8 cellular contexts compared by ENCODE assay signal in the genomic region with DNA sequence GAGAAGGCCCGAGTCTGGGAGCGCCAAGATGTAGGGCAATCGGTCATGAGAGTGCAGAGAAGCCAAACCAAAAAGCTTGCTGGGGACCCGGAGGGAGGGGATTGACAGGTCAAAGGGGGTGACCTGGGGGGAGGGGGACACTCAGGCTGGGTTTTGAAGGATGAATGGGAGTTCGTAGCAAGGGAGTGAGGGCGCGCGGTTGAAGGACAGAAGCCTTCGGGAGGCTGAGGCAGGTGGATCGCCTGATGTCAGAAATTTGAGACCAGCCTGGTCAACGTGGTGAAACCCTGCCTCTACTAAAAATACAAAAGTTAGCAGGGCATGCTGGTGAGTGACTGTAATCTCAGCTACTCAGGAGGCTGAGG. TPM values are rescaled to one million over a fixed set of nuclear protein-coding genes. Genes with fewer than 3 reads are reported as not detected.
DNase-seq lines count a peak whose midpoint lies in the region; ATAC-seq, FAIRE-seq and TF ChIP-seq lines count a peak whose summit lies in the region.
"Not testable (repeated sequence)": the region's sequence is repeated elsewhere in the genome, so short reads cannot be mapped to it uniquely, and the experiment has no call there.
"Had no signal": no experiment of that assay in that cellular context is flagged by ENCODE, and none has a peak within 500 bp of the region (broad histone marks: within the 10 kb centered on the region; RNA-seq: fewer than 3 reads in every experiment).

No MANE protein-coding gene starts in this region.

- 39 to 50% methylated on average over 6 to 11 of the region's 11 CpGs for WGBS in GM23248 (ENCODE audit: low coverage in 1 of 2, low lambda C conversion rate in 2 of 2, missing lambda C conversion rate in 2 of 2), 2 experiments
- 35 to 44% methylated on average over 11 of the region's 11 CpGs for WGBS in heart right ventricle, 2 donors
- WGBS in small intestine, 3 donors = 42 to 52% (median 49%) methylated on average over 11 of the region's 11 CpGs

- not testable (repeated sequence) for H3K9me2 ChIP-seq in GM23248 (ENCODE audit: insufficient read depth); OCI-LY1 (ENCODE audit: low read depth, low read length)

- H3K9ac ChIP-seq in GM23248 (peak overlapping the region; percentile 58), OCI-LY1 (ENCODE audit: low read length) (peak overlapping the region; percentile 66; the same call in 1 of the 2 replicates)

- H3K4me3 ChIP-seq in GM23248 (peak overlapping the region; percentile 74), OCI-LY1 (ENCODE audit: low read depth, low read length, poor library complexity, severe bottlenecking) (peak overlapping the region; percentile 69), heart right ventricle (peak overlapping the region; percentile 50 to 94 (median 70)), small intestine (ENCODE audit: low read depth in 1 of 2, low read length in 2 of 2) (peak overlapping the region; percentile 75 to 77)

- not testable (repeated sequence) for H3K27me3 ChIP-seq in GM23248 (replicated peaks; ENCODE audit: insufficient read depth); OCI-LY1 (ENCODE audit: insufficient read depth, low read length); heart right ventricle; small intestine (ENCODE audit: control insufficient read depth in 2 of 2, insufficient read depth in 2 of 2, low read length in 2 of 2)

- H3K27ac ChIP-seq in GM23248; OCI-LY1 (ENCODE audit: low read depth, low read length, poor library complexity, severe bottlenecking): not testable (repeated sequence)
- H3K27ac ChIP-seq in caudate nucleus (ENCODE audit: low read depth, low read length) (peak overlapping the region; percentile 76), heart right ventricle (peak overlapping the region in 9 of 10 donors; percentile 50 to 82 (median 58)), small intestine (ENCODE audit: low read depth in 1 of 2, low read length in 1 of 2) (peak overlapping the region in 1 of 2 donors; percentile 54)

- peak overlapping the region; percentile 87 for H2AFZ ChIP-seq in GM23248
- not testable (repeated sequence) for H2AFZ ChIP-seq in OCI-LY1 (ENCODE audit: low read length)

- not testable (repeated sequence) for H3F3A ChIP-seq in GM23248 (ENCODE audit: insufficient read depth); OCI-LY1 (ENCODE audit: insufficient read depth, low read length)

- H3K4me2 ChIP-seq in GM23248 (ENCODE audit: unreplicated experiment) (peak overlapping the region; percentile 74), OCI-LY1 (ENCODE audit: low read length) (peak overlapping the region; percentile 73)

- H3K4me1 ChIP-seq in GM23248 (ENCODE audit: insufficient read depth); small intestine (ENCODE audit: control insufficient read depth in 2 of 2, insufficient read depth in 1 of 2, low read depth in 1 of 2, low read length in 1 of 2): not testable (repeated sequence)
- peaks cover 21% of the 10 kb centered on the region for H3K4me1 ChIP-seq in OCI-LY1 (ENCODE audit: insufficient read depth, low read length, severe bottlenecking)
- peaks cover 0 to 24% (median 8%) of the 10 kb centered on the region in 9 donors for H3K4me1 ChIP-seq in heart right ventricle

- intact Hi-C loops in heart right ventricle (cut with DNase I) = not testable (repeated sequence)

- not testable (repeated sequence) for H3K9me3 ChIP-seq in GM23248 (ENCODE audit: low read depth); OCI-LY1 (ENCODE audit: low read length); heart right ventricle; small intestine (ENCODE audit: control insufficient read depth, low read depth)

- in situ Hi-C loops in GM23248 (cut with MboI) = not testable (repeated sequence)

- H4K20me1 ChIP-seq in GM23248 (ENCODE audit: insufficient read depth); OCI-LY1 (ENCODE audit: insufficient read depth, low read length): not testable (repeated sequence)

- not testable (repeated sequence) for TF ChIP-seq CTCF in OCI-LY1 (IDR thresholded peaks at IDR 0.05; ENCODE audit: low read length); heart right ventricle (IDR thresholded peaks at IDR 0.05)

- not testable (repeated sequence) for FAIRE-seq in small intestine (lab: Jason Lieb, UNC)

- H3K79me2 ChIP-seq in GM23248 (ENCODE audit: insufficient read depth) = peaks cover 23% of the 10 kb centered on the region
- H3K79me2 ChIP-seq in OCI-LY1 (ENCODE audit: insufficient read depth, low read length) = not testable (repeated sequence)

- not testable (repeated sequence) for DNase-seq in GM23248, small intestine
- DNase-seq in activated CD8-positive, alpha-beta memory T cell treated with anti-CD3 and anti-CD28 coated beads, Interleukin-2, amount 50 U/mL, for 48 hours = peak; percentile 56
- DNase-seq in caudate nucleus (lab: John Stamatoyannopoulos, UW) (peak in 2 of 61 donors; percentile 19 to 24), heart right ventricle (peak in 1 of 2 donors; percentile 19), myocyte (ENCODE audit: low read depth) (peak; percentile 70)

- ATAC-seq in heart right ventricle = not testable (repeated sequence)

- not testable (repeated sequence) for H3K36me3 ChIP-seq in GM23248 (ENCODE audit: low read depth); OCI-LY1 (ENCODE audit: insufficient read depth, low read length); heart right ventricle; small intestine (ENCODE audit: control insufficient read depth in 2 of 2, insufficient read depth in 2 of 2, low read length in 2 of 2)

RNA-seq across cellular contexts. Expression of a gene that starts 35.0 kb away (rescaled TPM):
- total RNA-seq in GM23248 (2014; rRNA removed; shearing (Covaris generic)) = not detected in 2 replicates
- 3.5 and 3.8 TPM in 2 replicates for polyA plus RNA-seq in GM23248 (2016; fragmentation: Nextera tagmentation; extraction: Ambion mirVana)
- total RNA-seq in heart right ventricle = not detected
- under 1 TPM; 0.04 to 0.15 TPM for polyA plus RNA-seq in heart right ventricle
- total RNA-seq in myocyte = not detected in 2 replicates
- 5.0 TPM for polyA plus RNA-seq in myocyte (2012)
- polyA plus RNA-seq in small intestine = under 1 TPM in 1 of 3 donors, not detected in 2; 0.06 TPM
- total RNA-seq: omental fat pad had no signal

RNA-seq across cellular contexts. Expression of a gene that starts 52.8 kb away (rescaled TPM):
- total RNA-seq in GM23248 (2014; rRNA removed; shearing (Covaris generic)) = not detected in 2 replicates
- polyA plus RNA-seq in GM23248 (2016; fragmentation: Nextera tagmentation; extraction: Ambion mirVana) = 0.34 TPM in 1 of 2 replicates, not detected in the other
- total RNA-seq in heart right ventricle = 1 to 10 TPM in 1 of 10 donors, not detected in 9; 2.1 TPM
- under 1 TPM; 0.22 to 0.59 TPM for polyA plus RNA-seq in heart right ventricle
- total RNA-seq in myocyte = not detected in 2 replicates
- polyA plus RNA-seq in myocyte (2012) = 1.7 TPM
- polyA plus RNA-seq in small intestine = 1 to 10 TPM in 1 of 3 donors, under 1 TPM in 2; 0.45 to 1.2 (median 0.81) TPM
